In genomic region chr12:53300187-53300586, GRCh38 we compare ENCODE assay signal across 8 cellular contexts. TPM values are rescaled to one million over a fixed set of nuclear protein-coding genes. Genes with fewer than 3 reads are reported as not detected.
DNase-seq lines count a peak whose midpoint lies in the region; ATAC-seq, FAIRE-seq and TF ChIP-seq lines count a peak whose summit lies in the region.

No MANE protein-coding gene starts in this region.

- peaks cover 7% of the 10 kb centered on the region for H3K36me3 ChIP-seq in BJ (ENCODE audit: control insufficient read depth, insufficient read depth, low read length)
- H3K36me3 ChIP-seq in HUES6 (ENCODE audit: control insufficient read depth, insufficient read depth, low read length) = peaks cover 37% of the 10 kb centered on the region
- H3K36me3 ChIP-seq in astrocyte (ENCODE audit: insufficient read depth, low read length) = peaks cover 22% of the 10 kb centered on the region
- peaks cover 0 to 22% (median 10%) of the 10 kb centered on the region in 4 donors for H3K36me3 ChIP-seq in right lobe of liver
- H3K36me3 ChIP-seq in thoracic aorta = peaks cover 2% of the 10 kb centered on the region

- ATAC-seq in right lobe of liver (no peak), thoracic aorta (ENCODE audit: insufficient number of reproducible peaks, low FRiP score, low read depth) (no peak), GM18861 (IDR thresholded peaks at IDR 0.05; ENCODE audit: unreplicated experiment) (no peak), HG02870 (IDR thresholded peaks at IDR 0.05; ENCODE audit: unreplicated experiment) (no peak), GM18511 (IDR thresholded peaks at IDR 0.05; ENCODE audit: unreplicated experiment) (no peak)

- H3K27ac ChIP-seq in HUES6 (ENCODE audit: low read depth, low read length) (no peak overlapping the region; the same call in 1 of the 2 replicates), astrocyte (ENCODE audit: low read depth, low read length) (peak overlapping the region; percentile 86), right lobe of liver (peak overlapping the region in 2 of 3 donors; percentile 30 to 54), thoracic aorta (peak overlapping the region; percentile 52 to 61)

- no peaks in the 10 kb centered on the region for H3K9me3 Mint-ChIP-seq in astrocyte (ENCODE audit: unreplicated experiment)

- peak overlapping the region; percentile 90 for H3K4me3 Mint-ChIP-seq in astrocyte (ENCODE audit: unreplicated experiment)

- H3K79me2 ChIP-seq in astrocyte (ENCODE audit: insufficient read depth, low read length) = peaks cover 69% of the 10 kb centered on the region

- H3K27me3 ChIP-seq in BJ (ENCODE audit: control insufficient read depth, insufficient read depth, low read length) (no peaks in the 10 kb centered on the region), HUES6 (ENCODE audit: control insufficient read depth, insufficient read depth, low read length) (no peaks in the 10 kb centered on the region), astrocyte (ENCODE audit: insufficient read depth, low read length) (no peaks in the 10 kb centered on the region), right lobe of liver (no peaks in the 10 kb centered on the region), thoracic aorta (replicated peaks; ENCODE audit: insufficient read depth) (no peaks in the 10 kb centered on the region)

- H3K4me3 ChIP-seq in BJ (ENCODE audit: low read depth, low read length) (peak overlapping the region; percentile 80), HUES6 (ENCODE audit: low read depth, low read length) (peak overlapping the region; percentile 97), astrocyte (ENCODE audit: insufficient read depth, low read depth, low read length) (peak overlapping the region; percentile 82), right lobe of liver (peak overlapping the region; percentile 73 to 98 (median 85)), thoracic aorta (peak overlapping the region; percentile 79)

- no peak for DNase-seq in BJ (ENCODE audit: low read depth)
- peak; percentile 52 for DNase-seq in astrocyte (ENCODE audit: low read depth)
- DNase-seq in right lobe of liver = no peak
- DNase-seq in thoracic aorta (ENCODE audit: low spot score) = no peak

- WGBS in right lobe of liver (ENCODE audit: insufficient coverage, low coverage, low lambda C conversion rate, missing lambda C conversion rate) = 0% methylated on average over 11 of the region's 12 CpGs

- H3K36me3 Mint-ChIP-seq in astrocyte (ENCODE audit: low read depth, unreplicated experiment) = peaks cover 15% of the 10 kb centered on the region

- intact Hi-C loops in right lobe of liver (cut with DNase I) = no loop called here

- peaks cover 25% of the 10 kb centered on the region for H3K4me1 Mint-ChIP-seq in astrocyte (ENCODE audit: low read depth, unreplicated experiment)

- TF ChIP-seq POLR2A in right lobe of liver (IDR thresholded peaks at IDR 0.05) = no peak

- TF ChIP-seq CTCF in BJ (IDR thresholded peaks at IDR 0.05; ENCODE audit: insufficient read depth, low read depth, low read length) (no peak), astrocyte (IDR thresholded peaks at IDR 0.05; ENCODE audit: insufficient read depth, low read depth, low read length) (no peak), right lobe of liver (IDR thresholded peaks at IDR 0.05) (no peak), thoracic aorta (IDR thresholded peaks at IDR 0.05) (no peak)

- H4K20me1 ChIP-seq in astrocyte (ENCODE audit: insufficient read depth, low read length) = peaks cover 14% of the 10 kb centered on the region

- POLR2A ChIA-PET in BJ (lab: Charles Lee) = no interaction called here

- peak overlapping the region; percentile 72 for H2AFZ ChIP-seq in astrocyte (ENCODE audit: low read depth, low read length)

- no peak for FAIRE-seq in astrocyte (lab: Jason Lieb, UNC)

- H3K27me3 Mint-ChIP-seq in astrocyte (ENCODE audit: low read depth, unreplicated experiment) = no peaks in the 10 kb centered on the region

- H3K4me1 ChIP-seq in HUES6 (ENCODE audit: control insufficient read depth, insufficient read depth, low read length) (peaks cover 13% of the 10 kb centered on the region), astrocyte (ENCODE audit: insufficient read depth, low read length) (peaks cover 30% of the 10 kb centered on the region), right lobe of liver (peaks cover 0 to 22% (median 10%) of the 10 kb centered on the region in 4 donors), thoracic aorta (ENCODE audit: control insufficient read depth in 1 of 2, low read depth in 2 of 2) (peaks cover 25 to 66% of the 10 kb centered on the region in 2 donors)

- H3K9me3 ChIP-seq in HUES6 (ENCODE audit: control insufficient read depth, insufficient read depth, low read depth, low read length) (no peaks in the 10 kb centered on the region), astrocyte (ENCODE audit: insufficient read depth, low read depth, low read length) (no peaks in the 10 kb centered on the region), right lobe of liver (no peaks in the 10 kb centered on the region), thoracic aorta (no peaks in the 10 kb centered on the region)

- CTCF ChIA-PET in BJ (lab: Yijun Ruan, JAX) = interaction anchor here (1.7 to 6.3 kb wide), 3 partner anchors 21 to 93 kb away, joined by 6 to 39 read pairs (median 33); partner anchors contain the start of genes AAAS and ITGB7

- H3K27ac Mint-ChIP-seq in astrocyte (ENCODE audit: unreplicated experiment) = peak overlapping the region; percentile 86

- peak overlapping the region; percentile 96 for H3K4me2 ChIP-seq in astrocyte (ENCODE audit: low read length)

- peak overlapping the region; percentile 84 for H3K9ac ChIP-seq in HUES6 (ENCODE audit: low read length)
- peak overlapping the region; percentile 94 for H3K9ac ChIP-seq in astrocyte (ENCODE audit: low read length)

RNA-seq across cellular contexts. Expression of gene MYG1, which starts 0.7 kb away (rescaled TPM):
- 49.7 and 78.3 TPM in 2 replicates for polyA plus RNA-seq in BJ (2011; rRNA removed)
- polyA minus RNA-seq in BJ (2011; rRNA and poly(A)+ RNA removed) = 31.6 and 45.4 TPM in 2 replicates
- total RNA-seq in astrocyte (37.8 and 40.9 TPM in 2 replicates), right lobe of liver (10 to 100 TPM; 17.6 to 27.1 (median 20.8) TPM), thoracic aorta (10 to 100 TPM; 23.4 to 49.4 TPM)

RNA-seq across cellular contexts. Expression of gene PFDN5, which starts 4.8 kb away (rescaled TPM):
- 965 and 1,130 TPM in 2 replicates for polyA plus RNA-seq in BJ (2011; rRNA removed)
- polyA minus RNA-seq in BJ (2011; rRNA and poly(A)+ RNA removed) = 129 and 175 TPM in 2 replicates
- total RNA-seq in astrocyte = 279 and 281 TPM in 2 replicates
- total RNA-seq in right lobe of liver = 100 to 1,000 TPM; 122 to 170 (median 146) TPM
- 100 to 1,000 TPM; 305 to 445 TPM for total RNA-seq in thoracic aorta

RNA-seq across cellular contexts. Expression of gene AAAS, which starts 21.2 kb away (rescaled TPM):
- 53.3 and 84.3 TPM in 2 replicates for polyA plus RNA-seq in BJ (2011; rRNA removed)
- 41.1 and 75.1 TPM in 2 replicates for polyA minus RNA-seq in BJ (2011; rRNA and poly(A)+ RNA removed)
- total RNA-seq in astrocyte (40.8 and 44.4 TPM in 2 replicates), right lobe of liver (10 to 100 TPM; 22.0 to 29.1 (median 26.7) TPM), thoracic aorta (10 to 100 TPM; 43.2 to 64.2 TPM)

RNA-seq across cellular contexts. Expression of gene ESPL1, which starts 32.1 kb away (rescaled TPM):
- 3.0 and 7.3 TPM in 2 replicates for polyA plus RNA-seq in BJ (2011; rRNA removed)
- polyA minus RNA-seq in BJ (2011; rRNA and poly(A)+ RNA removed) = 7.9 and 8.2 TPM in 2 replicates
- total RNA-seq in astrocyte = 1.2 and 2.0 TPM in 2 replicates
- total RNA-seq in right lobe of liver = 10 to 100 TPM in 2 of 6 experiments, 1 to 10 TPM in 3, under 1 TPM in 1; 0.04 to 15.0 (median 4.5) TPM
- total RNA-seq in thoracic aorta = under 1 TPM; 0.78 to 0.95 TPM

RNA-seq across cellular contexts. Expression of gene SP7, which starts 36.0 kb away (rescaled TPM):
- polyA plus RNA-seq in BJ (2011; rRNA removed) = not detected in 2 replicates
- not detected in 2 replicates for polyA minus RNA-seq in BJ (2011; rRNA and poly(A)+ RNA removed)
- total RNA-seq in astrocyte (not detected in 2 replicates), right lobe of liver (not detected), thoracic aorta (not detected)
